In the genomic region with DNA sequence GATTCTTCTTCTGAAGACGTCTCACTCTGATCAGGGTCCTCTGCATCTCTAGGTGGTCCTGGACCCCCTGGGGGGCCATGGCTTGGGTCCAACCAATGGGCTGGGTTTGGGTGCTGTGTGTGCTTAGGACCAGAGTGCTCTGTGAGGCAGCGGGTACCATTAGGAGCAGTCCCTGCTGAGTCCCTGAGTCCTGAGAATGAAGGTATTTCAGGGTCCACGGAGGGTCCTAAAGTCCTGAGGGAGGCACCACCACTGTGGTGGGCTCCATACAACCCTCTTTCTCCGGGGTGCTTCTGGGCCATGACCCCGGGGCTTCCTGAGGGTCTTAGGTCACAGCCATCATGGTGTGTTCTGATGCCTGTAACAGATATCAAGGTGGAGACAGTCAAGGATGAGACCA, we compare ENCODE assay signal across 8 cellular contexts. TPM values are rescaled to one million over a fixed set of nuclear protein-coding genes. Genes with fewer than 3 reads are reported as not detected.
DNase-seq lines count a peak whose midpoint lies in the region; ATAC-seq and TF ChIP-seq lines count a peak whose summit lies in the region.

No MANE protein-coding gene starts in this region.

- H3K36me3 Mint-ChIP-seq in Caco-2 (ENCODE audit: insufficient read depth, unreplicated experiment): peaks cover 40% of the 10 kb centered on the region
- peaks cover 17% of the 10 kb centered on the region for H3K36me3 Mint-ChIP-seq in endodermal cell (ENCODE audit: low read depth)

- ATAC-seq in HG03108 (IDR thresholded peaks at IDR 0.05; ENCODE audit: unreplicated experiment) (no peak), esophagus mucosa (no peak)

- DNase-seq in Caco-2: no peak
- DNase-seq in OCI-LY7 (ENCODE audit: low spot score): no peak
- DNase-seq in endodermal cell: no peak
- peak in 4 of 5 donors; percentile 50 to 58 (median 56) for DNase-seq in ovary
- DNase-seq in NCI-H146 (lab: John Stamatoyannopoulos, UW): no peak
- DNase-seq in SHP77 (lab: John Stamatoyannopoulos, UW): no peak

- H3K4me2 ChIP-seq in OCI-LY7 (ENCODE audit: low read length): peak overlapping the region; percentile 96

- TF ChIP-seq POLR2A in ovary (IDR thresholded peaks at IDR 0.05): no peak

- CTCF ChIA-PET in Caco-2 (lab: Charles Lee): interaction anchor here (1.4 kb wide), 1 partner anchor 10 kb away, joined by 17 read pairs; a partner anchor contains a TSS
- CTCF ChIA-PET in OCI-LY7 (lab: Charles Lee; ENCODE audit: unreplicated experiment): no interaction called here

- POLR2A ChIA-PET in Caco-2 (lab: Charles Lee) (interaction anchor here (3.1 kb wide), 1 partner anchor 11 kb away, joined by 65 read pairs; a partner anchor contains a TSS), OCI-LY7 (lab: Charles Lee) (interaction anchor here (1.0 to 3.6 kb wide), 2 partner anchors 84 to 98 kb away, joined by 3 to 49 read pairs; a partner anchor contains a TSS)

- H3K27ac ChIP-seq in OCI-LY7 (ENCODE audit: low read depth, low read length, poor library complexity, severe bottlenecking): peak overlapping the region; percentile 80
- no peak overlapping the region for H3K27ac ChIP-seq in endodermal cell (ENCODE audit: low read depth, low read length)
- H3K27ac ChIP-seq in ovary: peak overlapping the region in 1 of 2 donors; percentile 77

- H3K27ac Mint-ChIP-seq in Caco-2 (ENCODE audit: unreplicated experiment) (peak overlapping the region; percentile 85), endodermal cell (peak overlapping the region; percentile 85)

- H3K9ac ChIP-seq in endodermal cell (ENCODE audit: extremely low read depth, low read length, poor library complexity, severe bottlenecking): peak overlapping the region; percentile 33

- BruUV-seq in Caco-2 (replicated peaks; lab: Mats Ljungman, UMichigan): no TSS peak
- BruUV-seq in OCI-LY7 (replicated peaks; lab: Mats Ljungman, UMichigan): no TSS peak

- peaks cover 12% of the 10 kb centered on the region for H3K4me1 Mint-ChIP-seq in Caco-2 (ENCODE audit: low read depth, unreplicated experiment)
- peaks cover 30% of the 10 kb centered on the region for H3K4me1 Mint-ChIP-seq in endodermal cell

- H3K4me3 ChIP-seq in Caco-2 (ENCODE audit: low read depth, low read length) (peak overlapping the region; percentile 48), OCI-LY7 (ENCODE audit: low read depth, low read length, poor library complexity, severe bottlenecking) (peak overlapping the region; percentile 96), endodermal cell (ENCODE audit: low read length) (peak overlapping the region; percentile 82), ovary (no peak overlapping the region)

- no peaks in the 10 kb centered on the region for H3K27me3 ChIP-seq in Caco-2 (replicated peaks; ENCODE audit: control insufficient read depth, insufficient read depth, low read length)
- no peaks in the 10 kb centered on the region for H3K27me3 ChIP-seq in endodermal cell (ENCODE audit: control insufficient read depth, insufficient read depth, low read length, poor library complexity, severe bottlenecking)
- H3K27me3 ChIP-seq in ovary: no peaks in the 10 kb centered on the region

- H4K20me1 ChIP-seq in OCI-LY7 (ENCODE audit: insufficient read depth, low read length): no peaks in the 10 kb centered on the region

- peaks cover 7% of the 10 kb centered on the region for H3K4me1 ChIP-seq in Caco-2
- H3K4me1 ChIP-seq in OCI-LY7 (ENCODE audit: insufficient read depth, low read length, poor library complexity, severe bottlenecking): peaks cover 48% of the 10 kb centered on the region
- H3K4me1 ChIP-seq in endodermal cell (ENCODE audit: control insufficient read depth, insufficient read depth, low read length): peaks cover 9% of the 10 kb centered on the region
- peaks cover 13% of the 10 kb centered on the region for H3K4me1 ChIP-seq in ovary (ENCODE audit: insufficient read depth)

- no peaks in the 10 kb centered on the region for H3K9me2 ChIP-seq in OCI-LY7 (ENCODE audit: insufficient read depth, low read length)

- no peak for TF ChIP-seq EP300 in ovary (IDR thresholded peaks at IDR 0.05)

- H3K27me3 Mint-ChIP-seq in Caco-2 (ENCODE audit: insufficient read depth, unreplicated experiment) (no peaks in the 10 kb centered on the region), endodermal cell (ENCODE audit: insufficient read depth) (no peaks in the 10 kb centered on the region)

- H3K4me3 Mint-ChIP-seq in Caco-2 (ENCODE audit: unreplicated experiment) (peak overlapping the region; percentile 82), endodermal cell (peak overlapping the region; percentile 94)

- intact Hi-C loops in Caco-2 (cut with micrococcal nuclease; ENCODE audit: unreplicated experiment): loop anchor here (2.0 kb wide), 1 partner anchor 144 kb away; no protein-coding TSS in a partner anchor
- intact Hi-C loops in OCI-LY7 (cut with micrococcal nuclease; ENCODE audit: unreplicated experiment): no loop called here
- intact Hi-C loops in ovary (cut with DNase I): loop anchor here in 2 of 4 donors (5.0 kb wide), 1 partner anchor 99 kb away; a partner anchor contains a TSS

- 89 to 91% methylated on average over 5 of the region's 5 CpGs for WGBS in endodermal cell (ENCODE audit: insufficient coverage in 1 of 2, insufficient read length in 1 of 2), 2 experiments
- 84 to 85% (median 85%) methylated on average over 5 of the region's 5 CpGs for WGBS in ovary, 3 donors

- no peak overlapping the region for H2AFZ ChIP-seq in OCI-LY7 (ENCODE audit: low read length)

- no peaks in the 10 kb centered on the region for H3K9me3 Mint-ChIP-seq in Caco-2 (ENCODE audit: unreplicated experiment)
- no peaks in the 10 kb centered on the region for H3K9me3 Mint-ChIP-seq in endodermal cell

- H3K36me3 ChIP-seq in Caco-2 (ENCODE audit: control insufficient read depth, insufficient read depth, low read length) (no peaks in the 10 kb centered on the region; the same call in 1 of the 2 replicates), OCI-LY7 (ENCODE audit: insufficient read depth, low read length) (peaks cover 35% of the 10 kb centered on the region), endodermal cell (ENCODE audit: control insufficient read depth, insufficient read depth, low read length) (peaks cover 22% of the 10 kb centered on the region), ovary (no peaks in the 10 kb centered on the region)

- peaks cover 64% of the 10 kb centered on the region for H3K79me2 ChIP-seq in OCI-LY7 (ENCODE audit: insufficient read depth, low read depth, low read length)

- no peaks in the 10 kb centered on the region for H3K9me3 ChIP-seq in Caco-2
- no peaks in the 10 kb centered on the region for H3K9me3 ChIP-seq in OCI-LY7 (ENCODE audit: low read length)
- no peaks in the 10 kb centered on the region for H3K9me3 ChIP-seq in endodermal cell (ENCODE audit: control insufficient read depth, low read length)
- no peaks in the 10 kb centered on the region for H3K9me3 ChIP-seq in ovary

- TF ChIP-seq CTCF in Caco-2 (IDR thresholded peaks at IDR 0.05; ENCODE audit: insufficient read depth in 1 of 2, low read depth in 1 of 2, low read length in 1 of 2, severe bottlenecking in 1 of 2, unreplicated experiment in 1 of 2) (no peak), OCI-LY7 (conservative IDR thresholded peaks at IDR 0.05; ENCODE audit: low read length) (no peak), endodermal cell (conservative IDR thresholded peaks at IDR 0.05) (no peak), ovary (IDR thresholded peaks at IDR 0.05) (no peak)

RNA-seq across cellular contexts. Expression of a gene that starts 1.0 kb away (rescaled TPM):
- total RNA-seq in Caco-2 (2022): 21.1 and 24.5 TPM in 2 replicates
- 50.8 and 60.9 TPM in 2 replicates for total RNA-seq in OCI-LY7 (2014; rRNA removed; shearing (Covaris generic))
- total RNA-seq in OCI-LY7 (2022): 52.3 and 59.3 TPM in 2 replicates
- 10 to 100 TPM; 33.2 to 50.9 TPM for total RNA-seq in endodermal cell
- 27.7 TPM for polyA plus RNA-seq in endodermal cell (2013, experiment 1 of 2)
- polyA plus RNA-seq in endodermal cell (2013, experiment 2 of 2): 26.5 TPM
- total RNA-seq in ovary: 10 to 100 TPM; 15.7 to 32.8 (median 23.0) TPM
- polyA plus RNA-seq in ovary: 10 to 100 TPM; 19.3 to 26.8 TPM
- 15.3 TPM for total RNA-seq in esophagus mucosa

RNA-seq across cellular contexts. Expression of a gene that starts 10.5 kb away (rescaled TPM):
- total RNA-seq in Caco-2 (2022): 44.0 and 48.3 TPM in 2 replicates
- total RNA-seq in OCI-LY7 (2014; rRNA removed; shearing (Covaris generic)): 13.4 and 20.0 TPM in 2 replicates
- 22.9 and 27.1 TPM in 2 replicates for total RNA-seq in OCI-LY7 (2022)
- 10 to 100 TPM; 43.7 to 57.1 TPM for total RNA-seq in endodermal cell
- polyA plus RNA-seq in endodermal cell (2013, experiment 1 of 2): 43.3 TPM
- polyA plus RNA-seq in endodermal cell (2013, experiment 2 of 2): 32.1 TPM
- total RNA-seq in ovary: 10 to 100 TPM in 6 of 7 donors, 1 to 10 TPM in 1; 8.6 to 38.9 (median 20.8) TPM
- 10 to 100 TPM; 15.7 to 35.5 TPM for polyA plus RNA-seq in ovary
- total RNA-seq in esophagus mucosa: 64.2 TPM

RNA-seq across cellular contexts. Expression of a gene that starts 10.8 kb away (rescaled TPM):
- total RNA-seq in Caco-2 (2022): 70.9 and 77.6 TPM in 2 replicates
- total RNA-seq in OCI-LY7 (2014; rRNA removed; shearing (Covaris generic)): 86.1 and 161 TPM in 2 replicates
- total RNA-seq in OCI-LY7 (2022): 85.5 and 92.0 TPM in 2 replicates
- total RNA-seq in endodermal cell: 100 to 1,000 TPM in 1 of 2 donors, 10 to 100 TPM in 1; 95.7 to 119 TPM
- 161 TPM for polyA plus RNA-seq in endodermal cell (2013, experiment 1 of 2)
- 152 TPM for polyA plus RNA-seq in endodermal cell (2013, experiment 2 of 2)
- total RNA-seq in ovary: 10 to 100 TPM; 48.0 to 60.8 (median 58.6) TPM
- polyA plus RNA-seq in ovary: 10 to 100 TPM; 71.6 to 89.3 TPM
- 47.6 TPM for total RNA-seq in esophagus mucosa

RNA-seq across cellular contexts. Expression of a gene that starts 14.4 kb away (rescaled TPM):
- total RNA-seq in Caco-2 (2022) (1.9 and 2.2 TPM in 2 replicates), OCI-LY7 (2022) (not detected in 2 replicates), endodermal cell (1 to 10 TPM in 1 of 2 donors, under 1 TPM in 1; 0.40 to 2.1 TPM), ovary (10 to 100 TPM in 6 of 7 donors, 1 to 10 TPM in 1; 3.6 to 42.7 (median 23.3) TPM), esophagus mucosa (0.60 TPM)
- total RNA-seq in OCI-LY7 (2014; rRNA removed; shearing (Covaris generic)): not detected in 2 replicates
- 1.9 TPM for polyA plus RNA-seq in endodermal cell (2013, experiment 1 of 2)
- 0.62 TPM for polyA plus RNA-seq in endodermal cell (2013, experiment 2 of 2)
- polyA plus RNA-seq in ovary: 10 to 100 TPM; 11.3 to 23.3 TPM

Comparison
In these comparisons a context has a peak if more than half of its experiments do, and no peak if none do; other contexts are left out.
1. DNase-seq: peak in ovary (4 of 5); none in Caco-2 (0 of 2), OCI-LY7 (single experiment), endodermal cell (single experiment), NCI-H146 (single experiment) and SHP77 (0 of 2).